12 cellular contexts compared by ENCODE assay signal in the genomic region with DNA sequence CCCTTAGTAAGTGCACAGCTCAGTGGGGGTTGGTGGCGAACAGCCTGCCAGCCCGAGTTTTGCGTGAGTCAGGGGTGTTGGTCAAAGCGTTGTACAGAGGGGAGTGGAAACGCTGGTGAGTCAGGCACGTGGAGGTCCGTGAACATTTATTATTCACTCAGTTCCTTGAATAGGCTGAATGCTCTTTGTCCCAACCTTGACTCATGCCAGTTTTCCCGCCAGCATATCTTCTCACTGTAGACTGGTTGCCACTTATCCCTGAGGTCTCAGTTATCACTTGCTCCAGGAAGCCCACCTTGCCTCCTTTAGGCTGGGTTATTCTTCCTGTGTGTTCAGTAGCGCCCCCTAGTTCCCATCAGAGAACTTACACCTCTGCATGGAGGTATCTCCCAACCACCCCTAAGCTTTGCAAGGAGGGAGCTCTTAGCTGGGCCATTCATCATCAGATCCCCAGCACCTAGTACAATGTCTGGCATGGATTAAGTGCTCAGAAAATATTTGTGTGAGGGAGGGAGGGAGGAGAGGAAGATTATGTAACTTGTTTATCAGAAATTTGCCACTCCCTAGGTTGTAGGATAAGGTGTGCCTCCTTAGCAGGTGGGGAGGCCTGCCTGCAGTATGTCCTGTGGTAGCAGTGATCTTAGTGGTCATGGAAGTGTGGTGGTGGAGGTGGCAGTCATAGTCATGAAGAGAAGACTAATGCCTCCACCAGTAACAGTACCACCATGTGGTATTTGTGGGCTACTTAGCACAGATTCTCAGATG.
A peak's percentile ranks its signal among the peaks of the same experiment; 100 is the strongest.
DNase-seq lines count a peak whose midpoint lies in the region; ATAC-seq and TF ChIP-seq lines count a peak whose summit lies in the region.
"Had no signal": no experiment of that assay in that cellular context is flagged by ENCODE, and none has a peak within 500 bp of the region (broad histone marks: within the 10 kb centered on the region; RNA-seq: fewer than 3 reads in every experiment).

No MANE protein-coding gene starts in this region.

- ATAC-seq in GM21526 (IDR thresholded peaks at IDR 0.05; ENCODE audit: low FRiP score, unreplicated experiment), result no peak
- ATAC-seq in GM21360 (IDR thresholded peaks at IDR 0.05; ENCODE audit: unreplicated experiment), result no peak
- ATAC-seq in sciatic nerve, result no peak
- ATAC-seq: body of pancreas had no signal

- intact Hi-C loops in sciatic nerve (cut with DNase I), result no loop called here

- DNase-seq in AG10803 (ENCODE audit: low read depth) (no peak), GM19238 (ENCODE audit: insufficient read length, low spot score) (peak; percentile 31), iPS DF 4.7 (ENCODE audit: extremely low read depth, low spot score) (peak; percentile 30), HPDE6-E6E7 (ENCODE audit: extremely low spot score) (no peak), sciatic nerve (ENCODE audit: low spot score) (no peak)
- DNase-seq: body of pancreas; GDM1; NCI-H1105; stimulated activated CD4-positive, alpha-beta T cell treated with anti-CD3 and anti-CD28 coated beads, Interleukin-2, amount 100 ng/mL, for 48 hours had no signal

- TF ChIP-seq CTCF in AG10803 (conservative IDR thresholded peaks at IDR 0.05; ENCODE audit: low read length) (peak; percentile 16; the same call in 1 of the 2 replicates), WI38 (IDR thresholded peaks at IDR 0.05; ENCODE audit: low read depth, low read length) (peak; percentile 44)

- no peak overlapping the region for H3K4me3 ChIP-seq in AG10803 (ENCODE audit: low read length)
- no peak overlapping the region for H3K4me3 ChIP-seq in WI38 (ENCODE audit: low read depth, low read length)
- H3K4me3 ChIP-seq: body of pancreas had no signal

Comparison
In these comparisons a context has a peak if more than half of its experiments do, and no peak if none do; other contexts are left out.
1. DNase-seq: peak in GM19238 (single experiment) and iPS DF 4.7 (single experiment); none in AG10803 (single experiment), HPDE6-E6E7 (single experiment) and sciatic nerve (single experiment).